In the genomic region with DNA sequence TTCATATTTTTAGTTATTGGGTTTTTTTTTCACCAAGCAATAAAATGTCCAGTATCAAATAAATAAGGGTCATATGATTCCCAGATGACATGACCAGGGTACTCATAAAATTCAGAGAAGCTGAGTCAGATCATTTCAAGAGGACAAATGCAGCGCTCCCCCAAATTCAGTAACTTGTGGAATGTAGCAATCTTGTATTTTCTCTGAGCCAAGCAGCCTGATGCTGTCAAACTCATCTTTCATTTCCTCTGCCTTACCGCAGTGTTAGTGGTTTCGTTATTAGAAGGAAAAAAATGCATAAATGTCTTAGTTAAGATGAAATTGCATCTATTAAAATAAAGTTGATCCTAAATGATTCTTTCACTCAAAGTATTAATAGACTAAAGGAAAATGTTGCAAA, we compare ENCODE assay signal across 1 cellular context.
TF ChIP-seq lines count a peak whose summit lies in the region.

No MANE protein-coding gene starts in this region.

TF ChIP-seq in IMR-90, 13 proteins besides CTCF, POLR2A, EP300 and RAD21:
- TF ChIP-seq MAZ (IDR thresholded peaks at IDR 0.05; ENCODE audit: borderline replicate concordance, low read depth, low read length) (no peak), SMC3 (IDR thresholded peaks at IDR 0.05; ENCODE audit: low read depth, low read length) (no peak)
